8 cellular contexts compared by ENCODE assay signal in the genomic region with DNA sequence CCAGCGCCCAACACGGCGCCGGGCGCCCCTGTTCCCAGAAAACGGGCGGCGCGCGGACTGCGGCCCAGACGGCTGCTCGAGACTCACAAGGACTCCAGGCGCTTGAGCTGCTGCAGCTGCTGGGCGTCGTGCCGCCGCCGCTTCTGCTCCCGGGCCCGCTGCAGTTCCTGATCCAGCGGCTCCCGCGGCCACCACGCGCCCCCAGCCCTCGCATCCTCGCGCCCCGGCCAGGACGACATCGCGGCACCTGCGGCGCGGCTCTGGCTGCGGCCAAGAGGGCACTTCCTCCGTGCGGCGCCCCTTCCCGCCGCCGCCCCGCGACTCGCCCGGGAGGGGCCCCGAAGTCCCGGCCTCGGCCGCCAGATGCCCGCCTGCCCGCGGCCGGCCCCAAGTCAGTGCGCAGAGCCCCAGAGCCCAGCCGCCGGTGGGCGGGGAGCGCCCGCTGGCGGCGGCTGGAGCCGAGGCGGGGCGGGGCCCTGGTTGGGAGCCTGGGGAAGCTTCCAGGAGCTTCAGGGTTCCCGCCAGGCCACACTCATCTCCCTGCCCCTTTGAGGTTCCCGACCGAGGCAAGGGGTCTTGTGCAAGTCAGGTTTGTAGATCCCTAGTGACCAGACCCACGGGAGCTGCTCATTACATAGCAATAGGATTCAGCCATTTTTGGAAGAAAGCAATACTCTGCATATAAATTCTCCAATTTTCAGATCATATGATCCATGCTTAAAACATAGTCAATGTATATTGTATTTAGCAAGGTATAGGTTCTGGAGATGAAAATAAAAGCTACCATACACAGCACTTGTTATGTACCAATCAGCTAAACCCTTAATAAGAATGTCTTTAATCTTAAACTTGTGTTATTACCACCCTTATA. TPM values are rescaled to one million over a fixed set of nuclear protein-coding genes. Genes with fewer than 3 reads are reported as not detected.
DNase-seq lines count a peak whose midpoint lies in the region; ATAC-seq and TF ChIP-seq lines count a peak whose summit lies in the region.

No MANE protein-coding gene starts in this region.

- no peaks in the 10 kb centered on the region; the same call in 1 of the 2 replicates for H3K36me3 ChIP-seq in SJCRH30
- no peaks in the 10 kb centered on the region for H3K36me3 ChIP-seq in gastroesophageal sphincter
- no peaks in the 10 kb centered on the region for H3K36me3 ChIP-seq in neutrophil
- no peaks in the 10 kb centered on the region for H3K36me3 ChIP-seq in suprapubic skin

- TF ChIP-seq EP300 in gastroesophageal sphincter (IDR thresholded peaks at IDR 0.05) (no peak), suprapubic skin (IDR thresholded peaks at IDR 0.05) (no peak)

- peak; percentile 26 to 86 (median 74) for TF ChIP-seq CTCF in gastroesophageal sphincter (IDR thresholded peaks at IDR 0.05)
- peak; percentile 69 for TF ChIP-seq CTCF in neutrophil (IDR thresholded peaks at IDR 0.05)
- peak; percentile 9 to 65 for TF ChIP-seq CTCF in suprapubic skin (IDR thresholded peaks at IDR 0.05)

- H3K4me3 ChIP-seq in SJCRH30: peak overlapping the region; percentile 72
- H3K4me3 ChIP-seq in gastroesophageal sphincter: peak overlapping the region; percentile 74 to 76
- peak overlapping the region; percentile 78 to 82 for H3K4me3 ChIP-seq in neutrophil (ENCODE audit: low read depth in 1 of 2, low read length in 1 of 2)
- H3K4me3 ChIP-seq in suprapubic skin: peak overlapping the region; percentile 78

- H3K27ac ChIP-seq in SJCRH30 (peak overlapping the region; percentile 69), gastroesophageal sphincter (peak overlapping the region; percentile 88 to 96 (median 94)), neutrophil (peak overlapping the region; percentile 78), suprapubic skin (peak overlapping the region; percentile 94)

- peak; percentile 81 for ATAC-seq in GM21786 (IDR thresholded peaks at IDR 0.05; ENCODE audit: unreplicated experiment)
- peak; percentile 95 for ATAC-seq in gastroesophageal sphincter

- WGBS in gastroesophageal sphincter (ENCODE audit: low coverage in 1 of 2), 2 donors: 0% methylated on average over 1 to 3 of the region's 70 CpGs
- 0% methylated on average over 8 of the region's 70 CpGs for WGBS in suprapubic skin

- peak; percentile 79 for DNase-seq in ELF-1 (ENCODE audit: low read depth, low spot score)
- DNase-seq in KG1 (lab: John Stamatoyannopoulos, UW): peak; percentile 58
- peak; percentile 83 to 89 for DNase-seq in SJCRH30
- DNase-seq in activated naive CD4-positive, alpha-beta T cell treated with Interleukin-2 at 50 U/mL for 16 hours: peak; percentile 71
- DNase-seq in suprapubic skin (ENCODE audit: low spot score in 2 of 2): peak; percentile 84

- TF ChIP-seq POLR2A in gastroesophageal sphincter (IDR thresholded peaks at IDR 0.05) (peak; percentile 46 to 48), suprapubic skin (IDR thresholded peaks at IDR 0.05) (no peak)

- H3K4me1 ChIP-seq in SJCRH30 (no peaks in the 10 kb centered on the region; the same call in 1 of the 2 replicates), gastroesophageal sphincter (peaks cover 0 to 42% (median 4%) of the 10 kb centered on the region in 3 donors), neutrophil (ENCODE audit: control insufficient read depth in 1 of 2, insufficient read depth in 1 of 2, low read depth in 1 of 2, low read length in 1 of 2) (peaks cover 11 to 17% of the 10 kb centered on the region in 2 experiments), suprapubic skin (peaks cover 29% of the 10 kb centered on the region)

- H3K27me3 ChIP-seq in SJCRH30 (no peaks in the 10 kb centered on the region), gastroesophageal sphincter (no peaks in the 10 kb centered on the region), neutrophil (no peaks in the 10 kb centered on the region), suprapubic skin (no peaks in the 10 kb centered on the region)

- H3K9me3 ChIP-seq in SJCRH30 (replicated peaks) (peaks cover 11% of the 10 kb centered on the region), gastroesophageal sphincter (no peaks in the 10 kb centered on the region), neutrophil (no peaks in the 10 kb centered on the region), suprapubic skin (no peaks in the 10 kb centered on the region)

RNA-seq across cellular contexts. Expression of gene FKBP9, which starts 14.2 kb away (rescaled TPM):
- 61.8 and 73.5 TPM in 2 replicates for total RNA-seq in SJCRH30 (2014; rRNA removed; shearing (Covaris generic))
- total RNA-seq in gastroesophageal sphincter (100 to 1,000 TPM in 3 of 4 donors, 10 to 100 TPM in 1; 94.8 to 141 (median 135) TPM), suprapubic skin (100 to 1,000 TPM in 1 of 4 donors, 10 to 100 TPM in 3; 79.7 to 131 (median 93.5) TPM)

RNA-seq across cellular contexts. Expression of gene KBTBD2, which starts 51.5 kb away (rescaled TPM):
- total RNA-seq in SJCRH30 (2014; rRNA removed; shearing (Covaris generic)): 50.7 and 51.4 TPM in 2 replicates
- total RNA-seq in gastroesophageal sphincter (10 to 100 TPM; 31.2 to 64.6 (median 37.4) TPM), suprapubic skin (10 to 100 TPM; 23.4 to 35.9 (median 30.8) TPM)

Comparison
In these comparisons a context has a peak if more than half of its experiments do, and no peak if none do; other contexts are left out.
1. Peak in every context shown above with its lines: DNase-seq, ATAC-seq, H3K4me3 ChIP-seq and H3K27ac ChIP-seq.
2. POLR2A ChIP-seq: peak in gastroesophageal sphincter (2 of 2); none in suprapubic skin (0 of 2).